ENCODE assay signal across 25 cellular contexts in genomic region chr11:119300198-119300964, GRCh38. TPM values are rescaled to one million over a fixed set of nuclear protein-coding genes. Genes with fewer than 3 reads are reported as not detected.
A peak's percentile ranks its signal among the peaks of the same experiment; 100 is the strongest.
DNase-seq lines count a peak whose midpoint lies in the region; ATAC-seq, FAIRE-seq and TF ChIP-seq lines count a peak whose summit lies in the region.
"Had no signal": no experiment of that assay in that cellular context is flagged by ENCODE, and none has a peak within 500 bp of the region (broad histone marks: within the 10 kb centered on the region; RNA-seq: fewer than 3 reads in every experiment).

No MANE protein-coding gene starts in this region.

- no peaks in the 10 kb centered on the region for H3K9me1 ChIP-seq in endothelial cell of umbilical vein (replicated peaks; ENCODE audit: control insufficient read depth, extremely low read depth, insufficient read depth, low read length)

- no peaks in the 10 kb centered on the region for H4K20me1 ChIP-seq in endothelial cell of umbilical vein (replicated peaks; ENCODE audit: control insufficient read depth, extremely low read depth, insufficient read depth, low read length)
- H4K20me1 ChIP-seq in Karpas-422 (ENCODE audit: insufficient read depth, low read depth, low read length), result no peaks in the 10 kb centered on the region

- DNase-seq in left ventricle myocardium inferior, result no peak
- no peak for DNase-seq in Right ventricle myocardium inferior (ENCODE audit: missing footprints)
- DNase-seq in endothelial cell of umbilical vein (ENCODE audit: low read depth, low spot score), result no peak
- DNase-seq in omental fat pad (ENCODE audit: low spot score), result no peak
- DNase-seq in activated T-cell treated with anti-CD3 and anti-CD28 coated beads, Interleukin-2, amount 50 U/mL, for 1 hour, result no peak
- DNase-seq in activated CD4-positive, alpha-beta T cell treated with anti-CD3 and anti-CD28 coated beads, Interleukin-2, amount 50 U/mL, for 1 hour, result no peak
- DNase-seq in Karpas-422, result no peak
- no peak for DNase-seq in HEK293T (ENCODE audit: extremely low spot score)
- DNase-seq: activated CD8-positive, alpha-beta T cell treated with anti-CD3 and anti-CD28 coated beads, Interleukin-2, amount 10 ng/mL, durations not matched to agents 7 days and 5 days; activated effector memory CD4-positive, alpha-beta T cell treated with Interleukin-2 at 50 U/mL for 16 hours; Caco-2; H7; NCI-H1417 treated with DMSO at 0.1 percent for 48 hours; NCI-H2081; OCI-M1 had no signal

- no peaks in the 10 kb centered on the region for H3K27me3 ChIP-seq in left ventricle myocardium inferior (ENCODE audit: low read depth)
- H3K27me3 ChIP-seq in endothelial cell of umbilical vein (ENCODE audit: control insufficient read depth in 2 of 2, insufficient read depth in 2 of 2, low read length in 2 of 2), result no peaks in the 10 kb centered on the region
- H3K27me3 ChIP-seq in Karpas-422 (ENCODE audit: low read length), result no peaks in the 10 kb centered on the region
- H3K27me3 ChIP-seq: neutrophil had no signal

- intact Hi-C loops in left ventricle myocardium inferior (cut with micrococcal nuclease) (no loop called here), Right ventricle myocardium inferior (cut with DNase I) (no loop called here), endothelial cell of umbilical vein (cut with micrococcal nuclease) (no loop called here)

- peaks cover 41% of the 10 kb centered on the region for H3K4me1 ChIP-seq in left ventricle myocardium inferior
- H3K4me1 ChIP-seq in endothelial cell of umbilical vein (ENCODE audit: control insufficient read depth, extremely low read depth, insufficient read depth, low read length), result peaks cover 2% of the 10 kb centered on the region
- H3K4me1 ChIP-seq in Karpas-422 (ENCODE audit: low read length), result no peaks in the 10 kb centered on the region
- H3K4me1 ChIP-seq: Caco-2 had no signal

- H3K4me3 ChIP-seq in left ventricle myocardium inferior, result no peak overlapping the region
- no peak overlapping the region for H3K4me3 ChIP-seq in endothelial cell of umbilical vein (replicated peaks in 1 of 3; ENCODE audit: insufficient read depth in 1 of 3, low read depth in 1 of 3, low read length in 3 of 3)
- no peak overlapping the region for H3K4me3 ChIP-seq in Karpas-422 (ENCODE audit: low read length)
- H3K4me3 ChIP-seq: lung had no signal

- ATAC-seq in Right ventricle myocardium inferior, result no peak
- peak; percentile 46 for ATAC-seq in omental fat pad (ENCODE audit: low FRiP score)
- ATAC-seq: activated CD8-positive, alpha-beta T cell treated with anti-CD3 and anti-CD28 coated beads, Interleukin-2, amount 10 ng/mL, durations not matched to agents 7 days and 5 days had no signal

- TSS peak; percentile 1 for BruUV-seq in endothelial cell of umbilical vein (replicated peaks; lab: Mats Ljungman, UMichigan)

- H3K9me3 ChIP-seq in left ventricle myocardium inferior (replicated peaks) (no peaks in the 10 kb centered on the region), endothelial cell of umbilical vein (replicated peaks; ENCODE audit: control insufficient read depth, insufficient read depth, low read length) (no peaks in the 10 kb centered on the region), Karpas-422 (ENCODE audit: low read length) (no peaks in the 10 kb centered on the region)
- H3K9me3 ChIP-seq: Caco-2, neutrophil had no signal

- FAIRE-seq in endothelial cell of umbilical vein (lab: Jason Lieb, UNC), result no peak
- FAIRE-seq: GM18507 had no signal

- POLR2A ChIA-PET in endothelial cell of umbilical vein (lab: Charles Lee), result no interaction called here
- POLR2A ChIA-PET in HEK293T (lab: Yijun Ruan, JAX), result interaction anchor here (0.9 kb wide), 1 partner anchor 17 kb away, joined by 4 read pairs; the partner anchor contains the start of gene MCAM

- H2AFZ ChIP-seq in endothelial cell of umbilical vein (ENCODE audit: low read depth, low read length) (no peak overlapping the region), Karpas-422 (ENCODE audit: low read length) (no peak overlapping the region)

- H3K9ac ChIP-seq in endothelial cell of umbilical vein (replicated peaks; ENCODE audit: extremely low read depth, insufficient read depth, low read length) (no peak overlapping the region), Karpas-422 (ENCODE audit: low read length) (no peak overlapping the region)
- H3K9ac ChIP-seq: KMS-11 had no signal

- dilution Hi-C loops in endothelial cell of umbilical vein (cut with MboI; ENCODE audit: extremely low pct_ligation_motif_present, low sequenced_read_pairs), result no loop called here

- CTCF ChIA-PET in endothelial cell of umbilical vein (lab: Charles Lee) (interaction anchor here (0.5 to 1.6 kb wide), 7 partner anchors 10 to 310 kb away, joined by 3 to 7 read pairs (median 3); partner anchors contain the start of gene CBL), HEK293T (lab: Yijun Ruan, JAX) (no interaction called here)

- no peak for TF ChIP-seq CTCF in left ventricle myocardium inferior (IDR thresholded peaks at IDR 0.05; ENCODE audit: borderline replicate concordance)
- no peak for TF ChIP-seq CTCF in endothelial cell of umbilical vein (IDR thresholded peaks at IDR 0.05; ENCODE audit: extremely low read depth in 1 of 2, insufficient read depth in 1 of 2, low read depth in 1 of 2, low read length in 2 of 2)
- no peak for TF ChIP-seq CTCF in omental fat pad (IDR thresholded peaks at IDR 0.05)

- H3K36me3 ChIP-seq in left ventricle myocardium inferior (peaks cover 71% of the 10 kb centered on the region), endothelial cell of umbilical vein (ENCODE audit: control insufficient read depth in 2 of 2, extremely low read depth in 1 of 2, insufficient read depth in 2 of 2, low read length in 2 of 2) (peaks cover 24 to 29% of the 10 kb centered on the region in 2 experiments), Karpas-422 (ENCODE audit: insufficient read depth, low read length) (no peaks in the 10 kb centered on the region; the same call in 1 of the 2 replicates)

- H3K27ac ChIP-seq in left ventricle myocardium inferior (replicated peaks) (peak overlapping the region; percentile 81), endothelial cell of umbilical vein (ENCODE audit: insufficient read depth, low read depth, low read length) (no peak overlapping the region), Karpas-422 (ENCODE audit: low read length) (no peak overlapping the region)
- H3K27ac ChIP-seq: KMS-11, neutrophil had no signal

- no peak for TF ChIP-seq POLR2A in endothelial cell of umbilical vein (IDR thresholded peaks at IDR 0.05; ENCODE audit: low read depth, low read length)

- H3K4me2 ChIP-seq in endothelial cell of umbilical vein (ENCODE audit: insufficient read depth, low read length) (no peak overlapping the region), Karpas-422 (ENCODE audit: low read depth, low read length, poor library complexity, severe bottlenecking) (no peak overlapping the region)
- H3K4me2 ChIP-seq: KMS-11 had no signal

- no peaks in the 10 kb centered on the region for H3K9me2 ChIP-seq in Karpas-422 (replicated peaks; ENCODE audit: insufficient read depth, low read length)

- H3K79me2 ChIP-seq in endothelial cell of umbilical vein (ENCODE audit: control insufficient read depth, insufficient read depth, low read length) (no peaks in the 10 kb centered on the region), Karpas-422 (ENCODE audit: low read length) (no peaks in the 10 kb centered on the region)

RNA-seq across cellular contexts. Expression of gene MCAM, which starts 16.5 kb away (rescaled TPM):
- total RNA-seq in left ventricle myocardium inferior (59.2 TPM), Right ventricle myocardium inferior (68.7 TPM), endothelial cell of umbilical vein (1,012 and 1,027 TPM in 2 replicates), omental fat pad (1,000 to 10,000 TPM in 1 of 4 donors, 100 to 1,000 TPM in 3; 613 to 1,211 (median 746) TPM)
- polyA plus RNA-seq in endothelial cell of umbilical vein, result 2,543 and 3,419 TPM in 2 replicates
- 1,288 and 1,700 TPM in 2 replicates for polyA plus RNA-seq in endothelial cell of umbilical vein (2011; cell fraction: cytosol; rRNA removed)
- polyA plus RNA-seq in endothelial cell of umbilical vein (2011; cell fraction: nucleus; rRNA removed), result 682 and 1,132 TPM in 2 replicates
- 548 and 754 TPM in 2 replicates for polyA plus RNA-seq in endothelial cell of umbilical vein (2012)
- 817 and 903 TPM in 2 replicates for polyA minus RNA-seq in endothelial cell of umbilical vein
- polyA minus RNA-seq in endothelial cell of umbilical vein (2011; cell fraction: cytosol; rRNA and poly(A)+ RNA removed), result 69.6 TPM
- 242 and 367 TPM in 2 replicates for polyA minus RNA-seq in endothelial cell of umbilical vein (2011; cell fraction: nucleus; rRNA and poly(A)+ RNA removed)
- total RNA-seq in Karpas-422 (2014; rRNA removed; shearing (Covaris generic); ENCODE audit: low replicate concordance), result 2.0 and 2.1 TPM in 2 replicates

RNA-seq across cellular contexts. Expression of gene RNF26, which starts 33.9 kb away (rescaled TPM):
- total RNA-seq in left ventricle myocardium inferior, result 14.0 TPM
- 13.1 TPM for total RNA-seq in Right ventricle myocardium inferior
- 37.9 and 40.1 TPM in 2 replicates for total RNA-seq in endothelial cell of umbilical vein
- 41.6 and 43.8 TPM in 2 replicates for polyA plus RNA-seq in endothelial cell of umbilical vein
- polyA plus RNA-seq in endothelial cell of umbilical vein (2011; cell fraction: cytosol; rRNA removed), result 35.5 and 38.1 TPM in 2 replicates
- 15.7 and 17.7 TPM in 2 replicates for polyA plus RNA-seq in endothelial cell of umbilical vein (2011; cell fraction: nucleus; rRNA removed)
- 29.3 and 37.9 TPM in 2 replicates for polyA plus RNA-seq in endothelial cell of umbilical vein (2012)
- 44.3 and 46.7 TPM in 2 replicates for polyA minus RNA-seq in endothelial cell of umbilical vein
- polyA minus RNA-seq in endothelial cell of umbilical vein (2011; cell fraction: cytosol; rRNA and poly(A)+ RNA removed), result 31.6 TPM
- polyA minus RNA-seq in endothelial cell of umbilical vein (2011; cell fraction: nucleus; rRNA and poly(A)+ RNA removed), result 16.9 and 20.4 TPM in 2 replicates
- 10 to 100 TPM in 1 of 4 donors, 1 to 10 TPM in 3; 8.9 to 11.1 (median 9.4) TPM for total RNA-seq in omental fat pad
- 3.9 and 8.8 TPM in 2 replicates for total RNA-seq in Karpas-422 (2014; rRNA removed; shearing (Covaris generic); ENCODE audit: low replicate concordance)

RNA-seq across cellular contexts. Expression of gene C1QTNF5, which starts 40.3 kb away (rescaled TPM):
- total RNA-seq in left ventricle myocardium inferior (14.4 TPM), Right ventricle myocardium inferior (17.5 TPM), endothelial cell of umbilical vein (126 and 130 TPM in 2 replicates), omental fat pad (10 to 100 TPM; 18.0 to 74.2 (median 35.5) TPM)
- polyA plus RNA-seq in endothelial cell of umbilical vein, result 201 and 228 TPM in 2 replicates
- polyA plus RNA-seq in endothelial cell of umbilical vein (2011; cell fraction: cytosol; rRNA removed), result 125 and 160 TPM in 2 replicates
- polyA plus RNA-seq in endothelial cell of umbilical vein (2011; cell fraction: nucleus; rRNA removed), result 72.0 and 76.7 TPM in 2 replicates
- polyA plus RNA-seq in endothelial cell of umbilical vein (2012), result 98.8 and 155 TPM in 2 replicates
- 59.9 and 63.7 TPM in 2 replicates for polyA minus RNA-seq in endothelial cell of umbilical vein
- not detected for polyA minus RNA-seq in endothelial cell of umbilical vein (2011; cell fraction: cytosol; rRNA and poly(A)+ RNA removed)
- polyA minus RNA-seq in endothelial cell of umbilical vein (2011; cell fraction: nucleus; rRNA and poly(A)+ RNA removed), result 11.6 and 24.3 TPM in 2 replicates
- not detected in 2 replicates for total RNA-seq in Karpas-422 (2014; rRNA removed; shearing (Covaris generic); ENCODE audit: low replicate concordance)
- total RNA-seq: activated CD8-positive, alpha-beta T cell treated with anti-CD3 and anti-CD28 coated beads, Interleukin-2, amount 10 ng/mL, durations not matched to agents 7 days and 5 days; T-helper 2 cell treated with Interferon-gamma antibody and Interleukin-4, amounts not matched to agents 100 ng/mL and 5 ng/mL, for 36 hours had no signal

RNA-seq across cellular contexts. Expression of gene MFRP, which starts 46.1 kb away (rescaled TPM):
- total RNA-seq in left ventricle myocardium inferior (not detected), Right ventricle myocardium inferior (not detected), endothelial cell of umbilical vein (not detected in 2 replicates), omental fat pad (not detected)
- 0.03 and 0.08 TPM in 2 replicates for polyA plus RNA-seq in endothelial cell of umbilical vein
- polyA plus RNA-seq in endothelial cell of umbilical vein (2011; cell fraction: cytosol; rRNA removed), result 0.03 and 0.09 TPM in 2 replicates
- 0.04 TPM in 2 replicates for polyA plus RNA-seq in endothelial cell of umbilical vein (2011; cell fraction: nucleus; rRNA removed)
- polyA plus RNA-seq in endothelial cell of umbilical vein (2012), result not detected in 2 replicates
- 0.11 TPM in 1 of 2 replicates, not detected in the other for polyA minus RNA-seq in endothelial cell of umbilical vein
- polyA minus RNA-seq in endothelial cell of umbilical vein (2011; cell fraction: cytosol; rRNA and poly(A)+ RNA removed), result not detected
- polyA minus RNA-seq in endothelial cell of umbilical vein (2011; cell fraction: nucleus; rRNA and poly(A)+ RNA removed), result not detected in 2 replicates
- total RNA-seq in Karpas-422 (2014; rRNA removed; shearing (Covaris generic); ENCODE audit: low replicate concordance), result not detected in 2 replicates
- total RNA-seq: activated CD8-positive, alpha-beta T cell treated with anti-CD3 and anti-CD28 coated beads, Interleukin-2, amount 10 ng/mL, durations not matched to agents 7 days and 5 days; Caco-2; chondrocyte; H7; kidney epithelial cell; lung; pulmonary artery endothelial cell; subcutaneous adipose tissue; T-helper 2 cell treated with Interferon-gamma antibody and Interleukin-4, amounts not matched to agents 100 ng/mL and 5 ng/mL, for 36 hours had no signal
- polyA plus RNA-seq: BJ, lung had no signal

Comparison
In these comparisons a context has a peak if more than half of its experiments do, and no peak if none do; other contexts are left out.
1. RNA of gene MCAM, which starts 16.5 kb away (total RNA-seq): 1,012 to 1,027 TPM in endothelial cell of umbilical vein, 613 to 1,211 TPM in omental fat pad, 68.7 TPM in Right ventricle myocardium inferior (single experiment) and 59.2 TPM in left ventricle myocardium inferior (single experiment); 2.0 to 2.1 TPM in Karpas-422; every median in the first group is over 10 times any median in the second.
2. RNA of gene C1QTNF5, which starts 40.3 kb away (total RNA-seq): 126 to 130 TPM in endothelial cell of umbilical vein, 18.0 to 74.2 TPM in omental fat pad, 17.5 TPM in Right ventricle myocardium inferior (single experiment) and 14.4 TPM in left ventricle myocardium inferior (single experiment); not detected in Karpas-422; every median in the first group is over 10 times any median in the second.